In genomic region chr11:97454988-97455387, GRCh38 we compare ENCODE assay signal across 10 cellular contexts.
DNase-seq lines count a peak whose midpoint lies in the region; ATAC-seq and TF ChIP-seq lines count a peak whose summit lies in the region.
"Had no signal": no experiment of that assay in that cellular context is flagged by ENCODE, and none has a peak within 500 bp of the region (broad histone marks: within the 10 kb centered on the region; RNA-seq: fewer than 3 reads in every experiment).

No MANE protein-coding gene starts in this region.

- POLR2A ChIA-PET in A673 (lab: Charles Lee; ENCODE audit: low non-redundant PET): no interaction called here

- TF ChIP-seq POLR2A in vagina (IDR thresholded peaks at IDR 0.05): no peak

- intact Hi-C loops in A673 (cut with micrococcal nuclease; ENCODE audit: unreplicated experiment) (loop anchor here (5.0 kb wide), 1 partner anchor 1562 kb away; no protein-coding TSS in a partner anchor), vagina (cut with DNase I) (no loop called here)

- peak; percentile 74 for ATAC-seq in SK-N-SH treated with all-trans-retinoic acid at 6 μM for 48 hours
- ATAC-seq in foreskin keratinocyte: no peak

- H3K4me3 ChIP-seq in A673 (ENCODE audit: low read depth, low read length, poor library complexity, severe bottlenecking): no peak overlapping the region
- no peak overlapping the region for H3K4me3 ChIP-seq in vagina
- H3K4me3 ChIP-seq: SJCRH30 had no signal

- no TSS peak for BruUV-seq in A673 (replicated peaks; lab: Mats Ljungman, UMichigan)

- no peaks in the 10 kb centered on the region for H3K4me1 ChIP-seq in A673 (ENCODE audit: insufficient read depth, low read length, poor library complexity, severe bottlenecking)
- no peaks in the 10 kb centered on the region for H3K4me1 ChIP-seq in foreskin keratinocyte
- H3K4me1 ChIP-seq in vagina: no peaks in the 10 kb centered on the region
- H3K4me1 ChIP-seq: SJCRH30 had no signal

- no peaks in the 10 kb centered on the region for H3K9me3 ChIP-seq in A673 (ENCODE audit: low read depth, low read length, poor library complexity, severe bottlenecking)
- no peaks in the 10 kb centered on the region for H3K9me3 ChIP-seq in vagina
- H3K9me3 ChIP-seq: SJCRH30 had no signal

- CTCF ChIA-PET in A673 (lab: Charles Lee): interaction anchor here (0.6 kb wide), 1 partner anchor 1154 kb away, joined by 3 read pairs; no protein-coding TSS in a partner anchor

- peak; percentile 23 for DNase-seq in A673 (ENCODE audit: low spot score)
- DNase-seq in Kasumi-1 (lab: John Stamatoyannopoulos, UW): peak; percentile 11 to 45
- peak in 1 of 2 donors; percentile 7 for DNase-seq in foreskin keratinocyte
- DNase-seq in MV-4-11 (lab: John Stamatoyannopoulos, UW): no peak
- no peak for DNase-seq in NOMO-1 treated with dmso at 0.1 percent for 144 hours (lab: John Stamatoyannopoulos, UW; ENCODE audit: unreplicated experiment)
- no peak for DNase-seq in anterior cingulate cortex (lab: John Stamatoyannopoulos, UW)
- no peak for DNase-seq in vagina (ENCODE audit: extremely low spot score in 2 of 2)
- DNase-seq: CD4-positive, alpha-beta T cell had no signal

- no peaks in the 10 kb centered on the region for H3K27me3 ChIP-seq in A673 (replicated peaks; ENCODE audit: insufficient read depth, low read depth, low read length, poor library complexity)
- H3K27me3 ChIP-seq in foreskin keratinocyte: no peaks in the 10 kb centered on the region
- no peaks in the 10 kb centered on the region for H3K27me3 ChIP-seq in vagina
- H3K27me3 ChIP-seq: SJCRH30 had no signal

- TF ChIP-seq CTCF in A673 (conservative IDR thresholded peaks at IDR 0.05; ENCODE audit: low read depth, low read length) (peak; percentile 52), foreskin keratinocyte (conservative IDR thresholded peaks at IDR 0.05) (peak; percentile 34), vagina (IDR thresholded peaks at IDR 0.05) (no peak)

- H3K36me3 ChIP-seq in A673 (ENCODE audit: insufficient read depth, low read length, poor library complexity, severe bottlenecking) (no peaks in the 10 kb centered on the region), vagina (no peaks in the 10 kb centered on the region)
- H3K36me3 ChIP-seq: SJCRH30 had no signal

- H3K27ac ChIP-seq in A673 (ENCODE audit: low read depth, low read length, poor library complexity, severe bottlenecking) (no peak overlapping the region), foreskin keratinocyte (no peak overlapping the region), vagina (no peak overlapping the region)
- H3K27ac ChIP-seq: SJCRH30 had no signal

TF ChIP-seq in SK-N-SH treated with all-trans-retinoic acid at 6 μM for 48 hours, 23 proteins besides CTCF, POLR2A, EP300 and RAD21:
- TF ChIP-seq POU6F1 (CRISPR knock-in tag; IDR thresholded peaks at IDR 0.05; ENCODE audit: borderline replicate concordance, low read depth) (no peak), RARB (CRISPR knock-in tag; IDR thresholded peaks at IDR 0.05) (no peak)

Comparison
In these comparisons a context has a peak if more than half of its experiments do, and no peak if none do; other contexts are left out.
1. DNase-seq: peak in A673 (single experiment) and Kasumi-1 (2 of 2); none in MV-4-11 (single experiment), NOMO-1 treated with dmso at 0.1 percent for 144 hours (single experiment), anterior cingulate cortex (0 of 58) and vagina (0 of 2).
2. CTCF ChIP-seq: peak in A673 (single experiment) and foreskin keratinocyte (single experiment); none in vagina (0 of 3).